Comparison of ENCODE assay signal across 19 cellular contexts in the genomic region with DNA sequence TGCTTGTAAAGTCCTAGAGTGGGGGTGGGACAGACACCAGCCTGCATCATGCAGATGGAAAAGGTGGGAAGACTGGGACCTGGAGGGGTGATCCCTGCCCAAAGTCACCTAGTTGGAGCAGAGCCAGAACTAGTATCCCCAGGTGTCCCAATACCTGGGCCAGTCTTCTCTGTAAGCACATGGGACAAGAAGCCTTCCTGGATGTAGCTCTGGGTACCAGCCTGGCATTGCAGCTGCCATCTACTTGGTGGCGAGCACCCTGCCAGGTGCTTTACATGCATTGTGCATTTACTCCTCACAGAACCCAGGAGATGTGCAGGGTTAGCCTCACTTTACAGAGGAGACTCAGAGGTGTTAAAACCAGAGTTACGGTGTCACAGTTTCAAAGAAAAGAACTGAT.
DNase-seq lines count a peak whose midpoint lies in the region; ATAC-seq and TF ChIP-seq lines count a peak whose summit lies in the region.
"Had no signal": no experiment of that assay in that cellular context is flagged by ENCODE, and none has a peak within 500 bp of the region (broad histone marks: within the 10 kb centered on the region; RNA-seq: fewer than 3 reads in every experiment).

No MANE protein-coding gene starts in this region.

- no peaks in the 10 kb centered on the region for H3K36me3 Mint-ChIP-seq in stimulated activated effector memory CD8-positive, alpha-beta T cell treated with anti-CD3 and anti-CD28 coated beads, Interleukin-12 subunit alpha, Interleukin-12 subunit beta, amount 100 ng/mL, for 72 hours
- H3K36me3 Mint-ChIP-seq: CD4-positive, CD25-positive, alpha-beta regulatory T cell; CD8-positive, alpha-beta T cell had no signal

- no peak for ATAC-seq in stimulated activated effector memory CD8-positive, alpha-beta T cell treated with anti-CD3 and anti-CD28 coated beads, Interleukin-12 subunit alpha, Interleukin-12 subunit beta, amount 100 ng/mL, for 72 hours
- ATAC-seq: CD8-positive, alpha-beta T cell; GM12878 had no signal

- peak; percentile 43 for DNase-seq in activated CD8-positive, alpha-beta memory T cell treated with anti-CD3 and anti-CD28 coated beads for 24 hours
- DNase-seq in activated CD8-positive, alpha-beta memory T cell treated with anti-CD3 and anti-CD28 coated beads, Interleukin-2, amount 50 U/mL, for 4 hours = no peak
- peak; percentile 5 for DNase-seq in GM13976 (ENCODE audit: low spot score)
- DNase-seq in islet precursor cell = peak; percentile 29
- peak in 1 of 2 donors; percentile 37 for DNase-seq in stimulated activated effector memory CD8-positive, alpha-beta T cell treated with anti-CD3 and anti-CD28 coated beads, Interleukin-12 subunit alpha, Interleukin-12 subunit beta, amount 100 ng/mL, for 72 hours (ENCODE audit: low spot score in 2 of 2)
- DNase-seq in glomerular visceral epithelial cell (ENCODE audit: extremely low spot score) = no peak
- no peak for DNase-seq in activated effector memory CD4-positive, alpha-beta T cell treated with anti-CD3 and anti-CD28 coated beads, Interleukin-2, amount 50 U/mL, for 16 hours
- DNase-seq in SKM-1 (lab: John Stamatoyannopoulos, UW; ENCODE audit: unreplicated experiment) = no peak
- DNase-seq: Caco-2; CD4-positive, CD25-positive, alpha-beta regulatory T cell; CD8-positive, alpha-beta T cell; DMS 273 treated with DMSO at 0.1 percent for 48 hours; DMS79; EL; GDM1; GOT3; HCEC 1CT had no signal

- in situ Hi-C loops in GM13976 (cut with MboI; ENCODE audit: low sequenced_read_pairs, unreplicated experiment) = no loop called here

- H3K4me1 Mint-ChIP-seq in stimulated activated effector memory CD8-positive, alpha-beta T cell treated with anti-CD3 and anti-CD28 coated beads, Interleukin-12 subunit alpha, Interleukin-12 subunit beta, amount 100 ng/mL, for 72 hours = peaks cover 20% of the 10 kb centered on the region
- H3K4me1 Mint-ChIP-seq: B cell; CD4-positive, CD25-positive, alpha-beta regulatory T cell had no signal

- no peak for TF ChIP-seq CTCF in GM13976 (IDR thresholded peaks at IDR 0.05; ENCODE audit: borderline replicate concordance, control extremely low read depth, extremely low read depth, insufficient read depth, missing control alignments)

- no peak overlapping the region for H3K4me3 Mint-ChIP-seq in stimulated activated effector memory CD8-positive, alpha-beta T cell treated with anti-CD3 and anti-CD28 coated beads, Interleukin-12 subunit alpha, Interleukin-12 subunit beta, amount 100 ng/mL, for 72 hours
- H3K4me3 Mint-ChIP-seq: B cell; CD4-positive, CD25-positive, alpha-beta regulatory T cell; CD8-positive, alpha-beta T cell had no signal

- H3K9me3 Mint-ChIP-seq in stimulated activated effector memory CD8-positive, alpha-beta T cell treated with anti-CD3 and anti-CD28 coated beads, Interleukin-12 subunit alpha, Interleukin-12 subunit beta, amount 100 ng/mL, for 72 hours = no peaks in the 10 kb centered on the region
- H3K9me3 Mint-ChIP-seq: CD4-positive, CD25-positive, alpha-beta regulatory T cell; CD8-positive, alpha-beta T cell had no signal

- H3K27ac Mint-ChIP-seq in stimulated activated effector memory CD8-positive, alpha-beta T cell treated with anti-CD3 and anti-CD28 coated beads, Interleukin-12 subunit alpha, Interleukin-12 subunit beta, amount 100 ng/mL, for 72 hours = peak overlapping the region; percentile 26
- H3K27ac Mint-ChIP-seq: B cell; CD4-positive, CD25-positive, alpha-beta regulatory T cell; CD8-positive, alpha-beta T cell had no signal

Comparison
In these comparisons a context has a peak if more than half of its experiments do, and no peak if none do; other contexts are left out.
1. DNase-seq: peak in activated CD8-positive, alpha-beta memory T cell treated with anti-CD3 and anti-CD28 coated beads for 24 hours (single experiment), GM13976 (single experiment) and islet precursor cell (single experiment); none in activated CD8-positive, alpha-beta memory T cell treated with anti-CD3 and anti-CD28 coated beads, Interleukin-2, amount 50 U/mL, for 4 hours (single experiment), glomerular visceral epithelial cell (single experiment), activated effector memory CD4-positive, alpha-beta T cell treated with anti-CD3 and anti-CD28 coated beads, Interleukin-2, amount 50 U/mL, for 16 hours (single experiment) and SKM-1 (single experiment).